In the genomic region with DNA sequence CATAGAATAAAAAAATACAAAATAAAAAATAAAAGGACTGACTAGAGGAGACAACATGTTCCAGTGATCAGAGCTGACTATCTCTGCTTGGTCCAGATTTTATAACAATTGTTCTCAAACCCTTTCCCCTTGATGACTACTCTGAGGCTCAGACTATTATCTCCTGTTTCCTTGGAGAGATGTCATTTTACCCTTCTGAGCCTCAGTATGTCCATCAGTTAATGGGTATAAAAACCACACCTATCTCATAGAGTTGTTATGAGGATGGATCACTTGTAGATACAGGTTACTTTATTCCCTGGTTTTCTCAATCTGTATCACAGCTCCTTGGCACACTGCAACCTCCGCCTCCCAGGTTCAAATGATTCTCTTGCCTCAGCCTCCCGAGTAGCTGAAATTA, we compare ENCODE assay signal across 8 cellular contexts. TPM values are rescaled to one million over a fixed set of nuclear protein-coding genes. Genes with fewer than 3 reads are reported as not detected.
"Had no signal": no experiment of that assay in that cellular context is flagged by ENCODE, and none has a peak within 500 bp of the region (broad histone marks: within the 10 kb centered on the region; RNA-seq: fewer than 3 reads in every experiment).

No MANE protein-coding gene starts in this region.

- H3K4me1 Mint-ChIP-seq: IgD-negative memory B cell had no signal

- H3K4me3 Mint-ChIP-seq: IgD-negative memory B cell had no signal

- DNase-seq: IMR-90, KBM-7, KG1 had no signal

- H3K27ac Mint-ChIP-seq: IgD-negative memory B cell had no signal

- H3K27ac ChIP-seq: HL-60 had no signal

- FAIRE-seq: HepG2, HTR-8/SVneo had no signal

- ATAC-seq: HepG2 had no signal

RNA-seq across cellular contexts. Expression of a gene that starts 7.0 kb away (rescaled TPM):
- total RNA-seq: HT-29 had no signal
- polyA plus RNA-seq: IgD-negative memory B cell had no signal
